2 cellular contexts compared by ENCODE assay signal in the genomic region with DNA sequence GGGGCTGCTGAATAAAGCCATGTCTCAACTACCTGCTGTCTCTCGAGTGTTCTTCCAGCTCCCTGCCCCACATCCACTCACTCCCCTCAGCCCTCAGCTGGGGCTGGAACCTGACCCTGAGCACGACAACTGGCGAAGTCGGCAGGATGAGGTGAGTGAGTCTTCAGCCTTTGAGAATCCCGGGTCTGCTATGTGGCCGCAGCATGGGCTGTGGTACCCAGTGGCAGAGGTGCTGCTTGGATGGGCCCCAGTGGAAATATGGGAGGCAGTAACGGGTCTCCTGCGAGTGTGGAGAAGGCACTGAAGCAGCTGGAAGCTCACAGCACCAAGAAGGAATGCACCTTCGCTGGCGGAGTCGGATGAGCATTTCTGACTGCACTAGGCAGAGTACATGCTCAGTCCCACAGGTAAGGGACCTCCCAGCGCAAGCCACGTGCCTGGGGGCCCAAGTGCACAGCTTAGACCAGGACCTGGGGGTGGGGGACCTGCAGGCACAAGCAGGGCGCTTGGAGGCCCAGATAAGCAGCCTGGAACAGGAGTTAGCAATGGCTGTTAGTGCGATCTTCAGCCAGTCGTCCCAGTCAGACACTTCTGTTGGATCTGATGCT.
TF ChIP-seq lines count a peak whose summit lies in the region.

No MANE protein-coding gene starts in this region.

TF ChIP-seq in HepG2, 621 proteins besides CTCF, POLR2A, EP300 and RAD21:
- no peak for TF ChIP-seq ZNF44 (CRISPR knock-in tag; IDR thresholded peaks at IDR 0.05)
- TF ChIP-seq HDAC6 (IDR thresholded peaks at IDR 0.05; ENCODE audit: low read depth, low read length), result no peak
- TF ChIP-seq TEF (CRISPR knock-in tag; IDR thresholded peaks at IDR 0.05), result no peak
- no peak for TF ChIP-seq ZBTB20 (CRISPR knock-in tag; IDR thresholded peaks at IDR 0.05; ENCODE audit: borderline replicate concordance, low read depth)
- no peak for TF ChIP-seq NFE2L1 (CRISPR knock-in tag; IDR thresholded peaks at IDR 0.05; ENCODE audit: borderline replicate concordance)

TF ChIP-seq in H1, 55 proteins besides CTCF, POLR2A, EP300 and RAD21:
- no peak for TF ChIP-seq RXRA (IDR thresholded peaks at IDR 0.05; ENCODE audit: insufficient read depth, low read depth, low read length)
- no peak for TF ChIP-seq TAF1 (IDR thresholded peaks at IDR 0.05; ENCODE audit: low read depth, low read length)
- TF ChIP-seq SP1 (IDR thresholded peaks at IDR 0.05; ENCODE audit: low read depth, low read length), result no peak
- no peak for TF ChIP-seq POU5F1 (IDR thresholded peaks at IDR 0.05; ENCODE audit: low read depth, low read length)
- TF ChIP-seq HDAC6 (IDR thresholded peaks at IDR 0.05; ENCODE audit: low read depth, low read length), result no peak
- TF ChIP-seq, protein P1, sequence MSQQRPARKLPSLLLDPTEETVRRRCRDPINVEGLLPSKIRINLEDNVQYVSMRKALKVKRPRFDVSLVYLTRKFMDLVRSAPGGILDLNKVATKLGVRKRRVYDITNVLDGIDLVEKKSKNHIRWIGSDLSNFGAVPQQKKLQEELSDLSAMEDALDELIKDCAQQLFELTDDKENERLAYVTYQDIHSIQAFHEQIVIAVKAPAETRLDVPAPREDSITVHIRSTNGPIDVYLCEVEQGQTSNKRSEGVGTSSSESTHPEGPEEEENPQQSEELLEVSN (IDR thresholded peaks at IDR 0.05), result no peak
- no peak for TF ChIP-seq KDM4A (IDR thresholded peaks at IDR 0.05; ENCODE audit: low read depth, low read length, severe bottlenecking)
- TF ChIP-seq GTF2F1 (IDR thresholded peaks at IDR 0.05; ENCODE audit: borderline replicate concordance, low read depth, low read length), result no peak
- TF ChIP-seq, protein P2, sequence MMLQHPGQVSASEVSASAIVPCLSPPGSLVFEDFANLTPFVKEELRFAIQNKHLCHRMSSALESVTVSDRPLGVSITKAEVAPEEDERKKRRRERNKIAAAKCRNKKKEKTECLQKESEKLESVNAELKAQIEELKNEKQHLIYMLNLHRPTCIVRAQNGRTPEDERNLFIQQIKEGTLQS (IDR thresholded peaks at IDR 0.05; ENCODE audit: insufficient read depth, low read depth, low read length), result no peak
